20 cellular contexts compared by ENCODE assay signal in genomic region chr10:8235253-8236027, GRCh38.
"Had no signal": no experiment of that assay in that cellular context is flagged by ENCODE, and none has a peak within 500 bp of the region (broad histone marks: within the 10 kb centered on the region; RNA-seq: fewer than 3 reads in every experiment).

No MANE protein-coding gene starts in this region.

- H3K27ac Mint-ChIP-seq: immature natural killer cell, memory B cell, mesothelial cell of epicardium, natural killer cell, type B pancreatic cell had no signal

- DNase-seq: cortex of kidney; dorsolateral prefrontal cortex; effector CD8-positive, alpha-beta T cell; heart left ventricle; hypothalamus; immature natural killer cell; left lung; lower lobe of right lung; natural killer cell; small intestine; stimulated activated CD4-positive, alpha-beta T cell treated with anti-CD3 and anti-CD28 coated beads, Interleukin-12 subunit alpha, Interleukin-12 subunit beta, amount 100 ng/mL, for 4 hours; stimulated activated naive CD4-positive, alpha-beta T cell; stomach; substantia nigra had no signal

- H3K27me3 Mint-ChIP-seq: memory B cell had no signal

- H3K9me3 ChIP-seq: heart left ventricle, left lung, lower lobe of right lung, right atrium auricular region, stomach had no signal

- H3K36me3 ChIP-seq: heart left ventricle, left lung, lower lobe of right lung, right atrium auricular region, stomach had no signal

- H3K4me1 Mint-ChIP-seq: memory B cell, neural crest cell had no signal

- H3K27me3 ChIP-seq: right atrium auricular region had no signal

- H3K4me3 ChIP-seq: dorsolateral prefrontal cortex, heart left ventricle, left lung, lower lobe of right lung, right atrium auricular region, stomach had no signal

- ATAC-seq: esophagus mucosa, heart left ventricle, left lung, lower lobe of right lung, natural killer cell had no signal

- H3K27ac ChIP-seq: dorsolateral prefrontal cortex, heart left ventricle, left lung, lower lobe of right lung, right atrium auricular region, stomach had no signal

- H3K4me3 Mint-ChIP-seq: immature natural killer cell, memory B cell, mesothelial cell of epicardium, natural killer cell, neural crest cell, type B pancreatic cell had no signal

- H3K36me3 Mint-ChIP-seq: immature natural killer cell, memory B cell, mesothelial cell of epicardium, natural killer cell, type B pancreatic cell had no signal

- H3K4me1 ChIP-seq: heart left ventricle, left lung, lower lobe of right lung, right atrium auricular region, stomach had no signal

- H3K9me3 Mint-ChIP-seq: immature natural killer cell, memory B cell, mesothelial cell of epicardium, natural killer cell, neural crest cell, type B pancreatic cell had no signal
